In the genomic region with DNA sequence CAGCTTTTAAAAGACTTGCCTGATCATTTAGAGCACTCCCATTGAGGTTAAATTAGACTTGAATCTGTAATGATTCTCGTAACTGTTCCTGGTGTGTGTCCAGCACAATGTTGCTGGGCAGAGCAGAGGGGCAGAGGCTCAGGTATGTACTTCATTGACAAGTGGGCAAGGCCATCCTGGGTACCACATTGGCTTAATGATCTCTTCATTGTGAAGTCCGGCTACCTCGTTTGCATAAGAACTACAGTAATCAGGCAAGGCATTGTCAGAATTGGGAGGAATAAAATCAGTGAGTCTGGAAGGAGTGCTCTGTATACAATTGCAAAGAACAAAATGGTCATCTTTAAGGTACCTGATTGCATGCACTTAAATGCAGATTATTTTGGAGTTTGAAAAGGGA, we compare ENCODE assay signal across 1 cellular context.
TF ChIP-seq lines count a peak whose summit lies in the region.

No MANE protein-coding gene starts in this region.

TF ChIP-seq in IMR-90, 13 proteins besides CTCF, POLR2A, EP300 and RAD21:
- TF ChIP-seq, protein P1, sequence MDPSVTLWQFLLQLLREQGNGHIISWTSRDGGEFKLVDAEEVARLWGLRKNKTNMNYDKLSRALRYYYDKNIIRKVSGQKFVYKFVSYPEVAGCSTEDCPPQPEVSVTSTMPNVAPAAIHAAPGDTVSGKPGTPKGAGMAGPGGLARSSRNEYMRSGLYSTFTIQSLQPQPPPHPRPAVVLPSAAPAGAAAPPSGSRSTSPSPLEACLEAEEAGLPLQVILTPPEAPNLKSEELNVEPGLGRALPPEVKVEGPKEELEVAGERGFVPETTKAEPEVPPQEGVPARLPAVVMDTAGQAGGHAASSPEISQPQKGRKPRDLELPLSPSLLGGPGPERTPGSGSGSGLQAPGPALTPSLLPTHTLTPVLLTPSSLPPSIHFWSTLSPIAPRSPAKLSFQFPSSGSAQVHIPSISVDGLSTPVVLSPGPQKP (IDR thresholded peaks at IDR 0.05; ENCODE audit: borderline replicate concordance, low read depth, low read length) = no peak
- no peak for TF ChIP-seq MAFK (IDR thresholded peaks at IDR 0.05; ENCODE audit: low read depth, low read length)
- TF ChIP-seq, protein P2, sequence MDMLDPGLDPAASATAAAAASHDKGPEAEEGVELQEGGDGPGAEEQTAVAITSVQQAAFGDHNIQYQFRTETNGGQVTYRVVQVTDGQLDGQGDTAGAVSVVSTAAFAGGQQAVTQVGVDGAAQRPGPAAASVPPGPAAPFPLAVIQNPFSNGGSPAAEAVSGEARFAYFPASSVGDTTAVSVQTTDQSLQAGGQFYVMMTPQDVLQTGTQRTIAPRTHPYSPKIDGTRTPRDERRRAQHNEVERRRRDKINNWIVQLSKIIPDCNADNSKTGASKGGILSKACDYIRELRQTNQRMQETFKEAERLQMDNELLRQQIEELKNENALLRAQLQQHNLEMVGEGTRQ (IDR thresholded peaks at IDR 0.05; ENCODE audit: low read depth, low read length) = no peak
- no peak for TF ChIP-seq CHD1 (IDR thresholded peaks at IDR 0.05; ENCODE audit: low read depth, low read length)
- no peak for TF ChIP-seq RFX5 (IDR thresholded peaks at IDR 0.05; ENCODE audit: low read depth, low read length)
- TF ChIP-seq MAZ (IDR thresholded peaks at IDR 0.05; ENCODE audit: borderline replicate concordance, low read depth, low read length) = no peak
- TF ChIP-seq SMC3 (IDR thresholded peaks at IDR 0.05; ENCODE audit: low read depth, low read length) = no peak
- TF ChIP-seq CEBPB (IDR thresholded peaks at IDR 0.05; ENCODE audit: low read depth, low read length) = no peak
- TF ChIP-seq NFE2L2 (IDR thresholded peaks at IDR 0.05; ENCODE audit: low read depth, low read length) = no peak
